ENCODE assay signal across 10 cellular contexts in the genomic region with DNA sequence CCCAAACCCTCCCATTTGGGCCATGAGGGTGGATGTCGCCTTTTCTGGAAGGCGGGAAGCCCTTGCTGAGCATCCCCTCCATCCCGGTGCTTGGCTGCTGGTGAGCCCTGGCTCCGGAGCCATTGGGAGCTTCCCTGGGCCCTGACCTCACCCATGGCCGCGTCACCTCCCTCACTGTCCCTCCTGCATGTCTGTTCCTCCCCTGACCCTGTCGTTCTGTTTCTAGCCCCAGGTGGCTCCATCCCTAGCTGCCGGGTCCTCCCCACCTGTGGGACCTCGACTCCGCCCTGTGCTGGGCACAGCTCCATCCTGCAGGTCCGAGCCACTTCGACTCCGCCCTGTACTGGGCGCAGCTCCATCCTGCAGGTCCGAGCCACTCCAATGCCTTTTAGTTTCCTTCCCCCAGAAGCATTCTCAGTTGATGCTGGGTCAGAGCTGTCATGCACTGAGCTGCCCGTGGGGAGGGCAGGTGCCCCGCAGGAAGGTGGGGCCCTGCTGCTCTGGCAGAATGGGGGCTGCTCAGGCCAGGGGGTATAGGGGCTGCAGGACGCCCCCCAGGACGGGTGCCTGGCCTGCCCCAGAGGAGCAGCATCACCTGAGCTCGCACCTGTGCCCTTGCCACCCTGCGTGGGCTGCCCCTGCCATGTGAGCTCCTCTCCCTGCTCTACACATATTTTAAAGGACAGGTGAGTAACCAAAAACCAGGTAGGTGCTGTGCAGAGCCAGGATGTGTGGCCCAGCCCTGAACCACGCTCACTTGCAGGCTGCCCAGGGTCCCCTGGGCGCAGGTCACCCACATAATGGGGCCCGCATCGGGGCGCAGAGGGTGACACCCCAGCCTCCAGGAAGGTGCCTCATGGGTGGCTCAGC. TPM values are rescaled to one million over a fixed set of nuclear protein-coding genes. Genes with fewer than 3 reads are reported as not detected.
DNase-seq lines count a peak whose midpoint lies in the region; ATAC-seq and TF ChIP-seq lines count a peak whose summit lies in the region.
"Had no signal": no experiment of that assay in that cellular context is flagged by ENCODE, and none has a peak within 500 bp of the region (broad histone marks: within the 10 kb centered on the region; RNA-seq: fewer than 3 reads in every experiment).

No MANE protein-coding gene starts in this region.

- no peak for TF ChIP-seq CTCF in RWPE1 (conservative IDR thresholded peaks at IDR 0.05; ENCODE audit: low read depth)
- no peak for TF ChIP-seq CTCF in psoas muscle (IDR thresholded peaks at IDR 0.05)
- TF ChIP-seq CTCF in foreskin fibroblast (IDR thresholded peaks at IDR 0.05; ENCODE audit: low read depth, low read length), result no peak

- H3K9me3 ChIP-seq in psoas muscle, result no peaks in the 10 kb centered on the region

- H3K36me3 ChIP-seq in psoas muscle (ENCODE audit: insufficient read depth in 1 of 2, low read depth in 1 of 2), result no peaks in the 10 kb centered on the region

- H3K4me3 ChIP-seq in psoas muscle (no peak overlapping the region), foreskin fibroblast (ENCODE audit: low read depth in 1 of 2, low read length in 2 of 2) (no peak overlapping the region)

- H3K4me1 ChIP-seq in psoas muscle, result no peaks in the 10 kb centered on the region

- POLR2A ChIA-PET in RWPE1 (lab: Yijun Ruan, JAX; ENCODE audit: low non-redundant PET), result interaction anchor here (0.6 kb wide), 1 partner anchor 559 kb away, joined by 3 read pairs; no protein-coding TSS in a partner anchor

- intact Hi-C loops in psoas muscle (cut with DNase I), result no loop called here

- ATAC-seq in esophagus mucosa (peak; percentile 9), psoas muscle (peak in 3 of 4 donors; percentile 20 to 34 (median 24))

- CTCF ChIA-PET in RWPE1 (lab: Yijun Ruan, JAX), result interaction anchor here (0.7 to 1.3 kb wide), 2 partner anchors 13 to 251 kb away, joined by 3 to 5 read pairs; no protein-coding TSS in a partner anchor

- DNase-seq in NCI-H146 (lab: John Stamatoyannopoulos, UW) (peak; percentile 11), NCI-H146 treated with DMSO at 0.1 percent for 48 hours (lab: John Stamatoyannopoulos, UW; ENCODE audit: unreplicated experiment) (no peak), RWPE1 (ENCODE audit: low spot score) (no peak), psoas muscle (peak; percentile 14 to 42), foreskin fibroblast (no peak), NCI-H2029 (lab: John Stamatoyannopoulos, UW) (no peak), GM19238 (ENCODE audit: insufficient read length, low spot score) (no peak)
- DNase-seq: activated CD4-positive, alpha-beta T cell treated with anti-CD3 and anti-CD28 coated beads for 48 hours; GDM1 had no signal

- H3K27me3 ChIP-seq in psoas muscle (ENCODE audit: insufficient read depth in 3 of 3, low read length in 2 of 3), result peaks cover 0 to 28% (median 17%) of the 10 kb centered on the region in 3 donors

- 43 to 50% (median 45%) methylated on average over 24 to 26 of the region's 26 CpGs for WGBS in psoas muscle, 3 donors

- H3K27ac ChIP-seq in RWPE1, result peak overlapping the region; percentile 81
- H3K27ac ChIP-seq in psoas muscle, result no peak overlapping the region

RNA-seq across cellular contexts. Expression of a gene that starts 19.0 kb away (rescaled TPM):
- 18.1 TPM for total RNA-seq in esophagus mucosa
- 10 to 100 TPM in 3 of 4 donors, 1 to 10 TPM in 1; 7.9 to 25.7 (median 17.7) TPM for total RNA-seq in psoas muscle
- 10 to 100 TPM; 28.4 to 36.7 (median 30.8) TPM for polyA plus RNA-seq in psoas muscle

RNA-seq across cellular contexts. Expression of a gene that starts 19.2 kb away (rescaled TPM):
- total RNA-seq in esophagus mucosa, result 9.0 TPM
- total RNA-seq in psoas muscle, result 10 to 100 TPM in 3 of 4 donors, 1 to 10 TPM in 1; 7.3 to 17.1 (median 11.8) TPM
- 10 to 100 TPM; 11.7 to 17.0 (median 14.8) TPM for polyA plus RNA-seq in psoas muscle

Comparison
In these comparisons a context has a peak if more than half of its experiments do, and no peak if none do; other contexts are left out.
1. DNase-seq: peak in NCI-H146 (single experiment) and psoas muscle (2 of 2); none in NCI-H146 treated with DMSO at 0.1 percent for 48 hours (single experiment), RWPE1 (single experiment), foreskin fibroblast (0 of 2), NCI-H2029 (single experiment) and GM19238 (single experiment).